ENCODE assay signal across 14 cellular contexts in the genomic region with DNA sequence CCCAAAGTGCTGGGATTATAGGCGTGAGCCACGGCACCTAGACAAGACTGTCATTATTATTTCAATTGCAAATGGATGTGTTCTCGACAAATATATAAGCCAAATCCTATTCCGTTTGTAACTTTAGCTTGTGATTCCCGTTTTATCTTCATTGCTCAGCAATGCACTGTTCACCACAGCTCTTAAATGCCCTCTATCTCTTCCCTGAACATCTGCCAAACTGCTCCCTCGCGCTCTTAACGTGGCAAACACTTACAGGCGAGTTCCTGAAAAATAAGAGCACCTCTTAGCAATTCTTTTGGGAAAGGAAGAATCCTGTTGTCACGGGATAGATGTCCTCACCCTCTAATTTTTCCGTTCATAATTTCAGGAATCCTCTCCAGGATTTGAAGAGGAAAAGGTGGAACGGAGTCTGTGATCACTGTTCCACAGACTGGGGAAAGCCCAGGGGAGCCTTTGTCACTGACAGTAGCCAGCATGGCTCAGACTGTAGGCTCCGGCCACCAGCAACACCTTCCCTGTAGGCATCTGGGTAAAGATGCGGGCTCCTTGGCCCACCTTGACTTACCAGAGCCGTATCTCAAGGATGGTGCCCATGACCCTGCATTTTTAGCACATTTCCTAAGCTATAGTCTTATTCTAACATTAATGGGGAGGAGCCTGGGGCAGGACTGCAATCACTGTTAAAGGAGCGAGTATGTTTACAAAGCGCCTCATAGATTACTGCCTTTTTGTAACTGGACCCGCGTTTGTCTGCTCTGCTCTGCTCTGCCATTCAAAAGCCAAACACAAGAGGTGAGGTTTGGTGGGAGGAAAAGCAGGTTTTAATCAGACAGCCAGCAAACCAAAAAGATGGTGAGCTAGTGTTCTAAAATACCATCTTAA. TPM values are rescaled to one million over a fixed set of nuclear protein-coding genes. Genes with fewer than 3 reads are reported as not detected.
A peak's percentile ranks its signal among the peaks of the same experiment; 100 is the strongest.
DNase-seq lines count a peak whose midpoint lies in the region; ATAC-seq and TF ChIP-seq lines count a peak whose summit lies in the region.
"Had no signal": no experiment of that assay in that cellular context is flagged by ENCODE, and none has a peak within 500 bp of the region (broad histone marks: within the 10 kb centered on the region; RNA-seq: fewer than 3 reads in every experiment).

No MANE protein-coding gene starts in this region.

- H3K9me3 ChIP-seq in psoas muscle = no peaks in the 10 kb centered on the region
- no peaks in the 10 kb centered on the region for H3K9me3 ChIP-seq in CD8-positive, alpha-beta memory T cell (ENCODE audit: low read length)
- H3K9me3 ChIP-seq: lower lobe of right lung had no signal

- no peak overlapping the region for H3K4me3 Mint-ChIP-seq in activated CD4-positive, alpha-beta T cell treated with anti-CD3 and anti-CD28 coated beads for 36 hours
- H3K4me3 Mint-ChIP-seq in activated CD4-positive, alpha-beta T cell treated with anti-CD3 and anti-CD28 coated beads, Interleukin-2, amount 10 ng/mL, durations not matched to agents 24 days and 14 days = no peak overlapping the region
- H3K4me3 Mint-ChIP-seq in CD8-positive, alpha-beta memory T cell = no peak overlapping the region
- H3K4me3 Mint-ChIP-seq: activated CD4-positive, alpha-beta memory T cell treated with anti-CD3 and anti-CD28 coated beads, Interleukin-2, amount 10 ng/mL, durations not matched to agents 7 days and 5 days; activated T-cell treated with anti-CD3 and anti-CD28 coated beads, Interleukin-2, amount 50 U/mL, for 72 hours had no signal

- no peak overlapping the region for H3K4me3 ChIP-seq in psoas muscle
- no peak overlapping the region for H3K4me3 ChIP-seq in CD8-positive, alpha-beta memory T cell (ENCODE audit: low read length)
- H3K4me3 ChIP-seq: dorsolateral prefrontal cortex, lower lobe of right lung had no signal

- H3K27me3 Mint-ChIP-seq in activated CD4-positive, alpha-beta T cell treated with anti-CD3 and anti-CD28 coated beads for 36 hours = no peaks in the 10 kb centered on the region
- no peaks in the 10 kb centered on the region for H3K27me3 Mint-ChIP-seq in activated CD4-positive, alpha-beta T cell treated with anti-CD3 and anti-CD28 coated beads, Interleukin-2, amount 10 ng/mL, durations not matched to agents 24 days and 14 days
- H3K27me3 Mint-ChIP-seq in CD8-positive, alpha-beta memory T cell = peaks cover 0 to 3% of the 10 kb centered on the region in 2 donors

- ATAC-seq in activated CD4-positive, alpha-beta T cell treated with anti-CD3 and anti-CD28 coated beads for 36 hours = no peak
- ATAC-seq in psoas muscle = no peak
- no peak for ATAC-seq in GM21390 (IDR thresholded peaks at IDR 0.05; ENCODE audit: unreplicated experiment)
- ATAC-seq: activated T-cell treated with anti-CD3 and anti-CD28 coated beads, Interleukin-2, amount 50 U/mL, for 72 hours; lower lobe of right lung had no signal

- peaks cover 16% of the 10 kb centered on the region for H3K4me1 Mint-ChIP-seq in activated CD4-positive, alpha-beta T cell treated with anti-CD3 and anti-CD28 coated beads for 36 hours
- peaks cover 6% of the 10 kb centered on the region for H3K4me1 Mint-ChIP-seq in activated CD4-positive, alpha-beta T cell treated with anti-CD3 and anti-CD28 coated beads, Interleukin-2, amount 10 ng/mL, durations not matched to agents 24 days and 14 days
- peaks cover 16 to 21% (median 18%) of the 10 kb centered on the region in 3 donors for H3K4me1 Mint-ChIP-seq in CD8-positive, alpha-beta memory T cell

- intact Hi-C loops in activated CD4-positive, alpha-beta T cell treated with anti-CD3 and anti-CD28 coated beads for 36 hours (cut with DNase I, micrococcal nuclease) = no loop called here
- intact Hi-C loops in activated CD4-positive, alpha-beta T cell treated with anti-CD3 and anti-CD28 coated beads, Interleukin-2, amount 10 ng/mL, durations not matched to agents 24 days and 14 days (cut with micrococcal nuclease) = no loop called here
- intact Hi-C loops in psoas muscle (cut with DNase I) = no loop called here

- H3K36me3 Mint-ChIP-seq in activated CD4-positive, alpha-beta T cell treated with anti-CD3 and anti-CD28 coated beads for 36 hours (ENCODE audit: low read depth) = no peaks in the 10 kb centered on the region
- H3K36me3 Mint-ChIP-seq in activated CD4-positive, alpha-beta T cell treated with anti-CD3 and anti-CD28 coated beads, Interleukin-2, amount 10 ng/mL, durations not matched to agents 24 days and 14 days (ENCODE audit: low read depth) = no peaks in the 10 kb centered on the region
- H3K36me3 Mint-ChIP-seq in CD8-positive, alpha-beta memory T cell = no peaks in the 10 kb centered on the region

- no peak for DNase-seq in activated CD4-positive, alpha-beta T cell treated with anti-CD3 and anti-CD28 coated beads for 36 hours
- no peak for DNase-seq in activated CD4-positive, alpha-beta T cell treated with anti-CD3 and anti-CD28 coated beads, Interleukin-2, amount 10 ng/mL, durations not matched to agents 24 days and 14 days
- DNase-seq in NCI-H146 (lab: John Stamatoyannopoulos, UW) (peak; percentile 29), OCI-M1 (lab: John Stamatoyannopoulos, UW) (peak; percentile 61), islet precursor cell (peak; percentile 40), psoas muscle (no peak)
- no peak for DNase-seq in CD8-positive, alpha-beta memory T cell
- DNase-seq: activated CD4-positive, alpha-beta memory T cell treated with anti-CD3 and anti-CD28 coated beads, Interleukin-2, amount 10 ng/mL, durations not matched to agents 7 days and 5 days; activated T-cell treated with anti-CD3 and anti-CD28 coated beads, Interleukin-2, amount 50 U/mL, for 72 hours; DMS79 treated with DMSO at 0.1 percent for 48 hours; dorsolateral prefrontal cortex; lower lobe of right lung; nucleus accumbens had no signal

- TF ChIP-seq CTCF in psoas muscle (IDR thresholded peaks at IDR 0.05) = no peak

- CTCF ChIA-PET in activated CD4-positive, alpha-beta T cell treated with anti-CD3 and anti-CD28 coated beads for 36 hours (lab: Charles Lee) = interaction anchor here (0.5 to 1.0 kb wide), 2 partner anchors 17 to 35 kb away, joined by 3 to 4 read pairs; no protein-coding TSS in a partner anchor
- CTCF ChIA-PET in CD8-positive, alpha-beta memory T cell (lab: Charles Lee) = interaction anchor here (1.2 kb wide), 1 partner anchor 566 kb away, joined by 3 read pairs; no protein-coding TSS in a partner anchor

- H3K4me1 ChIP-seq in psoas muscle = no peaks in the 10 kb centered on the region
- H3K4me1 ChIP-seq in CD8-positive, alpha-beta memory T cell (ENCODE audit: insufficient read depth, low read length) = peaks cover 10% of the 10 kb centered on the region
- H3K4me1 ChIP-seq: lower lobe of right lung had no signal

- no peak overlapping the region for H3K27ac ChIP-seq in psoas muscle
- no peak overlapping the region for H3K27ac ChIP-seq in CD8-positive, alpha-beta memory T cell (ENCODE audit: low read depth, low read length)
- H3K27ac ChIP-seq: dorsolateral prefrontal cortex, lower lobe of right lung had no signal

- H3K27me3 ChIP-seq in psoas muscle (ENCODE audit: insufficient read depth in 3 of 3, low read length in 2 of 3) = no peaks in the 10 kb centered on the region
- H3K27me3 ChIP-seq in CD8-positive, alpha-beta memory T cell (ENCODE audit: insufficient read depth, low read length, poor library complexity, severe bottlenecking) = no peaks in the 10 kb centered on the region
- H3K27me3 ChIP-seq: dorsolateral prefrontal cortex had no signal

- 71 to 73% (median 72%) methylated on average over 19 of the region's 19 CpGs for WGBS in psoas muscle, 3 donors

- peaks cover 2% of the 10 kb centered on the region for H3K9me3 Mint-ChIP-seq in activated CD4-positive, alpha-beta T cell treated with anti-CD3 and anti-CD28 coated beads for 36 hours (ENCODE audit: low read depth)
- H3K9me3 Mint-ChIP-seq in activated CD4-positive, alpha-beta T cell treated with anti-CD3 and anti-CD28 coated beads, Interleukin-2, amount 10 ng/mL, durations not matched to agents 24 days and 14 days = no peaks in the 10 kb centered on the region
- H3K9me3 Mint-ChIP-seq in CD8-positive, alpha-beta memory T cell = no peaks in the 10 kb centered on the region
- H3K9me3 Mint-ChIP-seq: activated CD4-positive, alpha-beta memory T cell treated with anti-CD3 and anti-CD28 coated beads, Interleukin-2, amount 10 ng/mL, durations not matched to agents 7 days and 5 days; activated T-cell treated with anti-CD3 and anti-CD28 coated beads, Interleukin-2, amount 50 U/mL, for 72 hours had no signal

- POLR2A ChIA-PET in activated CD4-positive, alpha-beta T cell treated with anti-CD3 and anti-CD28 coated beads for 36 hours (lab: Charles Lee) = no interaction called here
- POLR2A ChIA-PET in CD8-positive, alpha-beta memory T cell (lab: Charles Lee) = no interaction called here

- no peaks in the 10 kb centered on the region for H3K36me3 ChIP-seq in psoas muscle (ENCODE audit: insufficient read depth in 1 of 2, low read depth in 1 of 2)
- no peaks in the 10 kb centered on the region for H3K36me3 ChIP-seq in CD8-positive, alpha-beta memory T cell (ENCODE audit: insufficient read depth, low read length)
- H3K36me3 ChIP-seq: lower lobe of right lung had no signal

- peak overlapping the region; percentile 38 for H3K27ac Mint-ChIP-seq in activated CD4-positive, alpha-beta T cell treated with anti-CD3 and anti-CD28 coated beads for 36 hours
- H3K27ac Mint-ChIP-seq in activated CD4-positive, alpha-beta T cell treated with anti-CD3 and anti-CD28 coated beads, Interleukin-2, amount 10 ng/mL, durations not matched to agents 24 days and 14 days = no peak overlapping the region
- peak overlapping the region in 1 of 8 donors; percentile 70 for H3K27ac Mint-ChIP-seq in CD8-positive, alpha-beta memory T cell
- H3K27ac Mint-ChIP-seq: activated CD4-positive, alpha-beta memory T cell treated with anti-CD3 and anti-CD28 coated beads, Interleukin-2, amount 10 ng/mL, durations not matched to agents 7 days and 5 days; activated T-cell treated with anti-CD3 and anti-CD28 coated beads, Interleukin-2, amount 50 U/mL, for 72 hours had no signal

RNA-seq across cellular contexts. Expression of a gene that starts 20.2 kb away (rescaled TPM):
- total RNA-seq in activated CD4-positive, alpha-beta T cell treated with anti-CD3 and anti-CD28 coated beads for 36 hours = 10 to 100 TPM; 75.4 to 77.4 TPM
- total RNA-seq in activated CD4-positive, alpha-beta T cell treated with anti-CD3 and anti-CD28 coated beads, Interleukin-2, amount 10 ng/mL, durations not matched to agents 24 days and 14 days = 108 and 114 TPM in 2 replicates
- total RNA-seq in psoas muscle = 10 to 100 TPM; 20.8 to 29.5 (median 25.7) TPM
- polyA plus RNA-seq in psoas muscle = 10 to 100 TPM; 18.7 to 36.8 (median 30.2) TPM
- total RNA-seq in CD8-positive, alpha-beta memory T cell = 10 to 100 TPM; 62.4 to 70.0 TPM
- polyA plus RNA-seq in CD8-positive, alpha-beta memory T cell = 32.5 TPM

Comparison
In these comparisons a context has a peak if more than half of its experiments do, and no peak if none do; other contexts are left out.
1. DNase-seq: peak in NCI-H146 (single experiment), OCI-M1 (single experiment) and islet precursor cell (single experiment); none in activated CD4-positive, alpha-beta T cell treated with anti-CD3 and anti-CD28 coated beads for 36 hours (single experiment), activated CD4-positive, alpha-beta T cell treated with anti-CD3 and anti-CD28 coated beads, Interleukin-2, amount 10 ng/mL, durations not matched to agents 24 days and 14 days (single experiment), psoas muscle (0 of 2) and CD8-positive, alpha-beta memory T cell (0 of 5).